2 cellular contexts compared by ENCODE assay signal in the genomic region with DNA sequence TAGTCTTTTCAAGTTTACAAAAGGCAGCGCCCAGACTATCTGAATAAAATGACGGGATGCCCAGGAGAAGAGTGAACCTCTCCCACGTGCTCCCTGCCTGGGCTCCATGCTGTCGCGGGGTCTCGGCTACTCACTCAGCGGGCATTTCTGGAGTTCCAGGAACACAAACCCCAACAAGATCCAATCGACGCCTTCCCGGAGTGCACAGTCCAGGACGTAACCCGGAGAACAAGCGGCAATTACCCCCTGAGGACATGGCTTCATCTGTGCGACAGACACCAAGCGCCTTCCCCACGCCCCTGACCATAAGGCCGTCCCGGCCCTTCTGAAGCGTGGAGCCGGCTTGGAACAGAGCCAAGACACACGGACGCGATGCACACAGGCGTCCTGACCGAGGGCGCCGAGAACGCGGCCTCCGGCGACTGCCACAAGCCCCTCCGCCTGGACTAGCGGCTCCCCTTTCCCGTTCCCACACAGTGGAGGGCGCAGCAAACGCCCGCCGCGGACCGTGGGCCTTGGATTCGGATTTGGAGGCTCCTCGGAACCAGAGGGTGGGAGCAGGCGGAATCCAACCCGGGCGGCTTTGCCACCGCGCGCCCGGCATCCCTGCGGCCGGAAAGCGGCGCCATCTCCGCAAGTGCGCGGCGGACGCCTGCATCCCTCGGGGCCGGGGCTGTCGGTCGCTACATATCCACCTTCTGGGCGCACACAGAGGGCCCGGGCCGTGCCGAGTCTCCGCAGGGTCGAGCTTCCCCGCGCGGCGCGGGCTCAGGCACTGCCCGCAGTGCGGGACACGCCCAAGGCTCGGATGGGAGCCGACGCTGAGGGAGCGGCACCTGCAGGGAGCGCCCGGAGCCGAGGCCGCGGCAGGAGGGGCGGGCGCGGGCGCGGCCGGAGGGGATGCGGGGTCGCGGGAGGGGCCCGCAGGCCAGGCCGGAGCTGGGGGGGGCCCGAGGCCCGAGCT.
A peak's percentile ranks its signal among the peaks of the same experiment; 100 is the strongest.
TF ChIP-seq lines count a peak whose summit lies in the region.

No MANE protein-coding gene starts in this region.

TF ChIP-seq in SK-N-SH treated with all-trans-retinoic acid at 6 μM for 48 hours, 23 proteins besides CTCF, POLR2A, EP300 and RAD21:
- TF ChIP-seq, protein P1, sequence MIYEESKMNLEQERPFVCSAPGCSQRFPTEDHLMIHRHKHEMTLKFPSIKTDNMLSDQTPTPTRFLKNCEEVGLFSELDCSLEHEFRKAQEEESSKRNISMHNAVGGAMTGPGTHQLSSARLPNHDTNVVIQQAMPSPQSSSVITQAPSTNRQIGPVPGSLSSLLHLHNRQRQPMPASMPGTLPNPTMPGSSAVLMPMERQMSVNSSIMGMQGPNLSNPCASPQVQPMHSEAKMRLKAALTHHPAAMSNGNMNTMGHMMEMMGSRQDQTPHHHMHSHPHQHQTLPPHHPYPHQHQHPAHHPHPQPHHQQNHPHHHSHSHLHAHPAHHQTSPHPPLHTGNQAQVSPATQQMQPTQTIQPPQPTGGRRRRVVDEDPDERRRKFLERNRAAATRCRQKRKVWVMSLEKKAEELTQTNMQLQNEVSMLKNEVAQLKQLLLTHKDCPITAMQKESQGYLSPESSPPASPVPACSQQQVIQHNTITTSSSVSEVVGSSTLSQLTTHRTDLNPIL (CRISPR knock-in tag; IDR thresholded peaks at IDR 0.05; ENCODE audit: low read depth) = no peak
- TF ChIP-seq TOX (CRISPR knock-in tag; IDR thresholded peaks at IDR 0.05; ENCODE audit: borderline replicate concordance) (no peak), GLIS3 (CRISPR knock-in tag; IDR thresholded peaks at IDR 0.05) (no peak), ARNTL (CRISPR knock-in tag; IDR thresholded peaks at IDR 0.05; ENCODE audit: borderline replicate concordance, low read depth) (no peak), ZNF70 (CRISPR knock-in tag; IDR thresholded peaks at IDR 0.05) (no peak), ZNF8 (CRISPR knock-in tag; IDR thresholded peaks at IDR 0.05) (no peak), OSR1 (CRISPR knock-in tag; IDR thresholded peaks at IDR 0.05) (no peak), ZC3H10 (CRISPR knock-in tag; IDR thresholded peaks at IDR 0.05) (no peak), BACH2 (CRISPR knock-in tag; IDR thresholded peaks at IDR 0.05; ENCODE audit: borderline replicate concordance) (no peak), PPARA (CRISPR knock-in tag; IDR thresholded peaks at IDR 0.05; ENCODE audit: borderline replicate concordance) (no peak)
- TF ChIP-seq, protein P2, sequence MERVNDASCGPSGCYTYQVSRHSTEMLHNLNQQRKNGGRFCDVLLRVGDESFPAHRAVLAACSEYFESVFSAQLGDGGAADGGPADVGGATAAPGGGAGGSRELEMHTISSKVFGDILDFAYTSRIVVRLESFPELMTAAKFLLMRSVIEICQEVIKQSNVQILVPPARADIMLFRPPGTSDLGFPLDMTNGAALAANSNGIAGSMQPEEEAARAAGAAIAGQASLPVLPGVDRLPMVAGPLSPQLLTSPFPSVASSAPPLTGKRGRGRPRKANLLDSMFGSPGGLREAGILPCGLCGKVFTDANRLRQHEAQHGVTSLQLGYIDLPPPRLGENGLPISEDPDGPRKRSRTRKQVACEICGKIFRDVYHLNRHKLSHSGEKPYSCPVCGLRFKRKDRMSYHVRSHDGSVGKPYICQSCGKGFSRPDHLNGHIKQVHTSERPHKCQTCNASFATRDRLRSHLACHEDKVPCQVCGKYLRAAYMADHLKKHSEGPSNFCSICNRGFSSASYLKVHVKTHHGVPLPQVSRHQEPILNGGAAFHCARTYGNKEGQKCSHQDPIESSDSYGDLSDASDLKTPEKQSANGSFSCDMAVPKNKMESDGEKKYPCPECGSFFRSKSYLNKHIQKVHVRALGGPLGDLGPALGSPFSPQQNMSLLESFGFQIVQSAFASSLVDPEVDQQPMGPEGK (CRISPR knock-in tag; IDR thresholded peaks at IDR 0.05; ENCODE audit: borderline replicate concordance) = no peak

TF ChIP-seq in GM12878, 131 proteins besides CTCF, POLR2A, EP300 and RAD21 (continued from another document):
- TF ChIP-seq, protein P3, sequence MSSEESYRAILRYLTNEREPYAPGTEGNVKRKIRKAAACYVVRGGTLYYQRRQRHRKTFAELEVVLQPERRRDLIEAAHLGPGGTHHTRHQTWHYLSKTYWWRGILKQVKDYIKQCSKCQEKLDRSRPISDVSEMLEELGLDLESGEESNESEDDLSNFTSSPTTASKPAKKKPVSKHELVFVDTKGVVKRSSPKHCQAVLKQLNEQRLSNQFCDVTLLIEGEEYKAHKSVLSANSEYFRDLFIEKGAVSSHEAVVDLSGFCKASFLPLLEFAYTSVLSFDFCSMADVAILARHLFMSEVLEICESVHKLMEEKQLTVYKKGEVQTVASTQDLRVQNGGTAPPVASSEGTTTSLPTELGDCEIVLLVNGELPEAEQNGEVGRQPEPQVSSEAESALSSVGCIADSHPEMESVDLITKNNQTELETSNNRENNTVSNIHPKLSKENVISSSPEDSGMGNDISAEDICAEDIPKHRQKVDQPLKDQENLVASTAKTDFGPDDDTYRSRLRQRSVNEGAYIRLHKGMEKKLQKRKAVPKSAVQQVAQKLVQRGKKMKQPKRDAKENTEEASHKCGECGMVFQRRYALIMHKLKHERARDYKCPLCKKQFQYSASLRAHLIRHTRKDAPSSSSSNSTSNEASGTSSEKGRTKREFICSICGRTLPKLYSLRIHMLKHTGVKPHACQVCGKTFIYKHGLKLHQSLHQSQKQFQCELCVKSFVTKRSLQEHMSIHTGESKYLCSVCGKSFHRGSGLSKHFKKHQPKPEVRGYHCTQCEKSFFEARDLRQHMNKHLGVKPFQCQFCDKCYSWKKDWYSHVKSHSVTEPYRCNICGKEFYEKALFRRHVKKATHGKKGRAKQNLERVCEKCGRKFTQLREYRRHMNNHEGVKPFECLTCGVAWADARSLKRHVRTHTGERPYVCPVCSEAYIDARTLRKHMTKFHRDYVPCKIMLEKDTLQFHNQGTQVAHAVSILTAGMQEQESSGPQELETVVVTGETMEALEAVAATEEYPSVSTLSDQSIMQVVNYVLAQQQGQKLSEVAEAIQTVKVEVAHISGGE (CRISPR knock-in tag; IDR thresholded peaks at IDR 0.05) = peak; percentile 73
- TF ChIP-seq CREM (IDR thresholded peaks at IDR 0.05; ENCODE audit: low read depth) (no peak), POLR2AphosphoS2 (IDR thresholded peaks at IDR 0.05; ENCODE audit: low read depth, low read length) (no peak), CHD1 (IDR thresholded peaks at IDR 0.05; ENCODE audit: low read depth, low read length) (no peak), EED (IDR thresholded peaks at IDR 0.05; ENCODE audit: low read depth) (0 out of 2 replicates have a peak, but pooled peaks have one; percentile 23), NFYA (IDR thresholded peaks at IDR 0.05; ENCODE audit: borderline replicate concordance, low read depth, low read length) (no peak), LARP7 (IDR thresholded peaks at IDR 0.05) (no peak), ZZZ3 (IDR thresholded peaks at IDR 0.05; ENCODE audit: control insufficient read depth, insufficient read length, low read depth) (no peak), RBBP5 (conservative IDR thresholded peaks at IDR 0.05) (no peak), SRF (IDR thresholded peaks at IDR 0.05; ENCODE audit: low read depth in 2 of 2, low read length in 2 of 2) (no peak), POLR2AphosphoS5 (IDR thresholded peaks at IDR 0.05; ENCODE audit: low read length) (0 out of 2 replicates have a peak, but pooled peaks have one; percentile 19), BMI1 (IDR thresholded peaks at IDR 0.05; ENCODE audit: borderline replicate concordance) (no peak), IKZF2 (IDR thresholded peaks at IDR 0.05) (peak in 1 of 2 experiments; percentile 22; a peak in 1 of 4 replicates)
- TF ChIP-seq, protein P4, sequence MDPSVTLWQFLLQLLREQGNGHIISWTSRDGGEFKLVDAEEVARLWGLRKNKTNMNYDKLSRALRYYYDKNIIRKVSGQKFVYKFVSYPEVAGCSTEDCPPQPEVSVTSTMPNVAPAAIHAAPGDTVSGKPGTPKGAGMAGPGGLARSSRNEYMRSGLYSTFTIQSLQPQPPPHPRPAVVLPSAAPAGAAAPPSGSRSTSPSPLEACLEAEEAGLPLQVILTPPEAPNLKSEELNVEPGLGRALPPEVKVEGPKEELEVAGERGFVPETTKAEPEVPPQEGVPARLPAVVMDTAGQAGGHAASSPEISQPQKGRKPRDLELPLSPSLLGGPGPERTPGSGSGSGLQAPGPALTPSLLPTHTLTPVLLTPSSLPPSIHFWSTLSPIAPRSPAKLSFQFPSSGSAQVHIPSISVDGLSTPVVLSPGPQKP (IDR thresholded peaks at IDR 0.05; ENCODE audit: low read depth, low read length) = 0 out of 2 replicates have a peak, but pooled peaks have one; percentile 38
- TF ChIP-seq, protein P5, sequence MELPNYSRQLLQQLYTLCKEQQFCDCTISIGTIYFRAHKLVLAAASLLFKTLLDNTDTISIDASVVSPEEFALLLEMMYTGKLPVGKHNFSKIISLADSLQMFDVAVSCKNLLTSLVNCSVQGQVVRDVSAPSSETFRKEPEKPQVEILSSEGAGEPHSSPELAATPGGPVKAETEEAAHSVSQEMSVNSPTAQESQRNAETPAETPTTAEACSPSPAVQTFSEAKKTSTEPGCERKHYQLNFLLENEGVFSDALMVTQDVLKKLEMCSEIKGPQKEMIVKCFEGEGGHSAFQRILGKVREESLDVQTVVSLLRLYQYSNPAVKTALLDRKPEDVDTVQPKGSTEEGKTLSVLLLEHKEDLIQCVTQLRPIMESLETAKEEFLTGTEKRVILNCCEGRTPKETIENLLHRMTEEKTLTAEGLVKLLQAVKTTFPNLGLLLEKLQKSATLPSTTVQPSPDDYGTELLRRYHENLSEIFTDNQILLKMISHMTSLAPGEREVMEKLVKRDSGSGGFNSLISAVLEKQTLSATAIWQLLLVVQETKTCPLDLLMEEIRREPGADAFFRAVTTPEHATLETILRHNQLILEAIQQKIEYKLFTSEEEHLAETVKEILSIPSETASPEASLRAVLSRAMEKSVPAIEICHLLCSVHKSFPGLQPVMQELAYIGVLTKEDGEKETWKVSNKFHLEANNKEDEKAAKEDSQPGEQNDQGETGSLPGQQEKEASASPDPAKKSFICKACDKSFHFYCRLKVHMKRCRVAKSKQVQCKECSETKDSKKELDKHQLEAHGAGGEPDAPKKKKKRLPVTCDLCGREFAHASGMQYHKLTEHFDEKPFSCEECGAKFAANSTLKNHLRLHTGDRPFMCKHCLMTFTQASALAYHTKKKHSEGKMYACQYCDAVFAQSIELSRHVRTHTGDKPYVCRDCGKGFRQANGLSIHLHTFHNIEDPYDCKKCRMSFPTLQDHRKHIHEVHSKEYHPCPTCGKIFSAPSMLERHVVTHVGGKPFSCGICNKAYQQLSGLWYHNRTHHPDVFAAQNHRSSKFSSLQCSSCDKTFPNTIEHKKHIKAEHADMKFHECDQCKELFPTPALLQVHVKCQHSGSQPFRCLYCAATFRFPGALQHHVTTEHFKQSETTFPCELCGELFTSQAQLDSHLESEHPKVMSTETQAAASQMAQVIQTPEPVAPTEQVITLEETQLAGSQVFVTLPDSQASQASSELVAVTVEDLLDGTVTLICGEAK (IDR thresholded peaks at IDR 0.05; ENCODE audit: borderline replicate concordance) = 0 out of 2 replicates have a peak, but pooled peaks have one; percentile 46
TF ChIP-seq in GM12878: peak in this region for 7.
